In genomic region chr9:114507726-114508125, GRCh38 we compare ENCODE assay signal across 8 cellular contexts. TPM values are rescaled to one million over a fixed set of nuclear protein-coding genes. Genes with fewer than 3 reads are reported as not detected.
DNase-seq lines count a peak whose midpoint lies in the region; ATAC-seq and TF ChIP-seq lines count a peak whose summit lies in the region.

No MANE protein-coding gene starts in this region.

- DNase-seq in activated CD4-positive, alpha-beta T cell treated with anti-CD3 and anti-CD28 coated beads, Interleukin-2, amount 10 ng/mL, durations not matched to agents 7 days and 5 days: peak; percentile 35
- DNase-seq in activated CD4-positive, alpha-beta T cell treated with anti-CD3 and anti-CD28 coated beads for 48 hours: no peak
- DNase-seq in NCI-H146 (lab: John Stamatoyannopoulos, UW) (peak; percentile 17), chondrocyte (ENCODE audit: low spot score) (no peak), neural progenitor cell (ENCODE audit: low spot score) (peak; percentile 57)
- DNase-seq in activated T-helper 2 cell treated with anti-CD3 and anti-CD28 coated beads, Interferon-gamma antibody, Interleukin-2, Interleukin-4, amounts not matched to agents 10 μg/mL and 5 μg/mL and 100 μg/mL, durations not matched to agents 14 hours and 24 hours and 36 hours (ENCODE audit: low spot score): no peak

- CTCF ChIA-PET in activated CD4-positive, alpha-beta T cell treated with anti-CD3 and anti-CD28 coated beads, Interleukin-2, amount 10 ng/mL, durations not matched to agents 7 days and 5 days (lab: Charles Lee): interaction anchor here (0.8 to 3.2 kb wide), 7 partner anchors 9 to 145 kb away, joined by 3 to 11 read pairs (median 5); no protein-coding TSS in a partner anchor

- peaks cover 15% of the 10 kb centered on the region for H3F3A ChIP-seq in neural progenitor cell (ENCODE audit: low read depth)

- H3K9ac ChIP-seq in neural progenitor cell: no peak overlapping the region

- TF ChIP-seq CTCF in chondrocyte (IDR thresholded peaks at IDR 0.05) (peak; percentile 74), neural progenitor cell (IDR thresholded peaks at IDR 0.05) (peak; percentile 36)

- H3K4me1 ChIP-seq in neural progenitor cell: peaks cover 26% of the 10 kb centered on the region

- POLR2A ChIA-PET in activated CD4-positive, alpha-beta T cell treated with anti-CD3 and anti-CD28 coated beads, Interleukin-2, amount 10 ng/mL, durations not matched to agents 7 days and 5 days (lab: Charles Lee): interaction anchor here (1.2 kb wide), 1 partner anchor 146 kb away, joined by 3 read pairs; no protein-coding TSS in a partner anchor

- no peak overlapping the region for H3K27ac ChIP-seq in neural progenitor cell

- peaks cover 65% of the 10 kb centered on the region for H3K27me3 Mint-ChIP-seq in activated CD4-positive, alpha-beta T cell treated with anti-CD3 and anti-CD28 coated beads, Interleukin-2, amount 10 ng/mL, durations not matched to agents 7 days and 5 days
- H3K27me3 Mint-ChIP-seq in chondrocyte (ENCODE audit: low read depth) (peaks cover 33% of the 10 kb centered on the region), neural progenitor cell (ENCODE audit: insufficient read depth, low read depth) (peaks cover 12% of the 10 kb centered on the region)
- H3K27me3 Mint-ChIP-seq in activated T-helper 2 cell treated with anti-CD3 and anti-CD28 coated beads, Interferon-gamma antibody, Interleukin-2, Interleukin-4, amounts not matched to agents 10 μg/mL and 5 μg/mL and 100 μg/mL, durations not matched to agents 14 hours and 24 hours and 36 hours (ENCODE audit: low read depth): peaks cover 55% of the 10 kb centered on the region

- H3K27ac Mint-ChIP-seq in activated CD4-positive, alpha-beta T cell treated with anti-CD3 and anti-CD28 coated beads, Interleukin-2, amount 10 ng/mL, durations not matched to agents 7 days and 5 days: no peak overlapping the region
- H3K27ac Mint-ChIP-seq in chondrocyte (ENCODE audit: unreplicated experiment): no peak overlapping the region
- no peak overlapping the region for H3K27ac Mint-ChIP-seq in neural progenitor cell
- H3K27ac Mint-ChIP-seq in activated T-helper 2 cell treated with anti-CD3 and anti-CD28 coated beads, Interferon-gamma antibody, Interleukin-2, Interleukin-4, amounts not matched to agents 10 μg/mL and 5 μg/mL and 100 μg/mL, durations not matched to agents 14 hours and 24 hours and 36 hours: no peak overlapping the region

- H3K9me3 ChIP-seq in neural progenitor cell (ENCODE audit: low read depth): no peaks in the 10 kb centered on the region

- no peak overlapping the region for H3K4me3 Mint-ChIP-seq in activated CD4-positive, alpha-beta T cell treated with anti-CD3 and anti-CD28 coated beads, Interleukin-2, amount 10 ng/mL, durations not matched to agents 7 days and 5 days
- H3K4me3 Mint-ChIP-seq in chondrocyte (ENCODE audit: unreplicated experiment) (no peak overlapping the region), neural progenitor cell (no peak overlapping the region)
- no peak overlapping the region for H3K4me3 Mint-ChIP-seq in activated T-helper 2 cell treated with anti-CD3 and anti-CD28 coated beads, Interferon-gamma antibody, Interleukin-2, Interleukin-4, amounts not matched to agents 10 μg/mL and 5 μg/mL and 100 μg/mL, durations not matched to agents 14 hours and 24 hours and 36 hours (ENCODE audit: low read depth)

- H3K4me1 Mint-ChIP-seq in activated CD4-positive, alpha-beta T cell treated with anti-CD3 and anti-CD28 coated beads, Interleukin-2, amount 10 ng/mL, durations not matched to agents 7 days and 5 days: peaks cover 10% of the 10 kb centered on the region
- H3K4me1 Mint-ChIP-seq in chondrocyte (ENCODE audit: low read depth): peaks cover 20% of the 10 kb centered on the region
- peaks cover 27% of the 10 kb centered on the region for H3K4me1 Mint-ChIP-seq in neural progenitor cell
- H3K4me1 Mint-ChIP-seq in activated T-helper 2 cell treated with anti-CD3 and anti-CD28 coated beads, Interferon-gamma antibody, Interleukin-2, Interleukin-4, amounts not matched to agents 10 μg/mL and 5 μg/mL and 100 μg/mL, durations not matched to agents 14 hours and 24 hours and 36 hours (ENCODE audit: low read depth): peaks cover 6% of the 10 kb centered on the region

- H3K79me2 ChIP-seq in neural progenitor cell (ENCODE audit: low read depth): peaks cover 5% of the 10 kb centered on the region

- ATAC-seq in HG03139 (IDR thresholded peaks at IDR 0.05; ENCODE audit: unreplicated experiment) (no peak), GM19455 (IDR thresholded peaks at IDR 0.05; ENCODE audit: unreplicated experiment) (no peak)

- no peaks in the 10 kb centered on the region for H3K36me3 Mint-ChIP-seq in activated CD4-positive, alpha-beta T cell treated with anti-CD3 and anti-CD28 coated beads, Interleukin-2, amount 10 ng/mL, durations not matched to agents 7 days and 5 days (ENCODE audit: low read depth)
- no peaks in the 10 kb centered on the region for H3K36me3 Mint-ChIP-seq in chondrocyte (ENCODE audit: low read depth)
- H3K36me3 Mint-ChIP-seq in neural progenitor cell: no peaks in the 10 kb centered on the region
- H3K36me3 Mint-ChIP-seq in activated T-helper 2 cell treated with anti-CD3 and anti-CD28 coated beads, Interferon-gamma antibody, Interleukin-2, Interleukin-4, amounts not matched to agents 10 μg/mL and 5 μg/mL and 100 μg/mL, durations not matched to agents 14 hours and 24 hours and 36 hours (ENCODE audit: low read depth): no peaks in the 10 kb centered on the region

- H3K27me3 ChIP-seq in neural progenitor cell: peaks cover 59% of the 10 kb centered on the region

- H2AFZ ChIP-seq in neural progenitor cell (replicated peaks): no peak overlapping the region

- no peaks in the 10 kb centered on the region for H3K36me3 ChIP-seq in neural progenitor cell

- no peak overlapping the region for H3K4me2 ChIP-seq in neural progenitor cell

- no peaks in the 10 kb centered on the region for H3K9me3 Mint-ChIP-seq in activated CD4-positive, alpha-beta T cell treated with anti-CD3 and anti-CD28 coated beads, Interleukin-2, amount 10 ng/mL, durations not matched to agents 7 days and 5 days
- H3K9me3 Mint-ChIP-seq in chondrocyte (ENCODE audit: low read depth) (no peaks in the 10 kb centered on the region), neural progenitor cell (peaks cover 3% of the 10 kb centered on the region)
- no peaks in the 10 kb centered on the region for H3K9me3 Mint-ChIP-seq in activated T-helper 2 cell treated with anti-CD3 and anti-CD28 coated beads, Interferon-gamma antibody, Interleukin-2, Interleukin-4, amounts not matched to agents 10 μg/mL and 5 μg/mL and 100 μg/mL, durations not matched to agents 14 hours and 24 hours and 36 hours

- no peaks in the 10 kb centered on the region for H4K20me1 ChIP-seq in neural progenitor cell (ENCODE audit: low read depth)

- intact Hi-C loops in activated T-helper 2 cell treated with anti-CD3 and anti-CD28 coated beads, Interferon-gamma antibody, Interleukin-2, Interleukin-4, amounts not matched to agents 10 μg/mL and 5 μg/mL and 100 μg/mL, durations not matched to agents 14 hours and 24 hours and 36 hours (cut with micrococcal nuclease): loop anchor here (1.0 to 10.0 kb wide), 6 partner anchors 20 to 170 kb away; partner anchors contain the start of gene ATP6V1G1

- H3K4me3 ChIP-seq in neural progenitor cell: no peak overlapping the region

RNA-seq across cellular contexts. Expression of gene WHRN, which starts 2.5 kb away (rescaled TPM):
- total RNA-seq in activated CD4-positive, alpha-beta T cell treated with anti-CD3 and anti-CD28 coated beads, Interleukin-2, amount 10 ng/mL, durations not matched to agents 7 days and 5 days: 1 to 10 TPM in 1 of 2 experiments, under 1 TPM in 1; 0.64 to 1.2 TPM
- total RNA-seq in chondrocyte: 6.9 to 14.9 TPM (median 6.9 TPM) in 3 replicates
- total RNA-seq in neural progenitor cell (ENCODE audit: low replicate concordance): 1.1 and 6.6 TPM in 2 replicates
- 2.8 and 2.9 TPM in 2 replicates for total RNA-seq in activated T-helper 2 cell treated with anti-CD3 and anti-CD28 coated beads, Interferon-gamma antibody, Interleukin-2, Interleukin-4, amounts not matched to agents 10 μg/mL and 5 μg/mL and 100 μg/mL, durations not matched to agents 14 hours and 24 hours and 36 hours

Comparison
In these comparisons a context has a peak if more than half of its experiments do, and no peak if none do; other contexts are left out.
1. DNase-seq: peak in activated CD4-positive, alpha-beta T cell treated with anti-CD3 and anti-CD28 coated beads, Interleukin-2, amount 10 ng/mL, durations not matched to agents 7 days and 5 days (single experiment), NCI-H146 (single experiment) and neural progenitor cell (single experiment); none in activated CD4-positive, alpha-beta T cell treated with anti-CD3 and anti-CD28 coated beads for 48 hours (single experiment), chondrocyte (single experiment) and activated T-helper 2 cell treated with anti-CD3 and anti-CD28 coated beads, Interferon-gamma antibody, Interleukin-2, Interleukin-4, amounts not matched to agents 10 μg/mL and 5 μg/mL and 100 μg/mL, durations not matched to agents 14 hours and 24 hours and 36 hours (single experiment).